ENCODE assay signal across 8 cellular contexts in genomic region chr10:47743611-47744560, GRCh38. TPM values are rescaled to one million over a fixed set of nuclear protein-coding genes. Genes with fewer than 3 reads are reported as not detected.
DNase-seq lines count a peak whose midpoint lies in the region; ATAC-seq and TF ChIP-seq lines count a peak whose summit lies in the region.
"Not testable (repeated sequence)": the region's sequence is repeated elsewhere in the genome, so short reads cannot be mapped to it uniquely, and the experiment has no call there.

No MANE protein-coding gene starts in this region.

- peak; percentile 68 to 77 for ATAC-seq in CD4-positive, CD25-positive, alpha-beta regulatory T cell (ENCODE audit: low read depth in 2 of 2)
- ATAC-seq in GM21360 (IDR thresholded peaks at IDR 0.05; ENCODE audit: unreplicated experiment) = peak; percentile 73
- peak; percentile 68 for ATAC-seq in HG03095 (IDR thresholded peaks at IDR 0.05; ENCODE audit: unreplicated experiment)
- peak; percentile 84 for ATAC-seq in activated naive CD8-positive, alpha-beta T cell treated with anti-CD3 and anti-CD28 coated beads, Interleukin-2, amount 10 ng/mL, durations not matched to agents 7 days and 5 days (ENCODE audit: low read depth)

- H3K27ac ChIP-seq in CD4-positive, CD25-positive, alpha-beta regulatory T cell (ENCODE audit: insufficient read depth, low read length, poor library complexity, severe bottlenecking); mesodermal cell (ENCODE audit: low read depth, low read length, severe bottlenecking): not testable (repeated sequence)

- peak in 2 of 3 donors; percentile 8 to 15 for DNase-seq in CD4-positive, CD25-positive, alpha-beta regulatory T cell
- DNase-seq in SK-N-DZ (ENCODE audit: low spot score) (peak; percentile 0), fibroblast of the aortic adventitia (ENCODE audit: low read depth) (peak; percentile 26)
- DNase-seq in activated naive CD8-positive, alpha-beta T cell treated with anti-CD3 and anti-CD28 coated beads, Interleukin-2, amount 10 ng/mL, durations not matched to agents 7 days and 5 days = peak; percentile 67
- DNase-seq in stimulated activated CD8-positive, alpha-beta memory T cell treated with anti-CD3 and anti-CD28 coated beads, Interleukin-15, amount 100 ng/mL, for 48 hours (ENCODE audit: low read depth in 2 of 2) = peak; percentile 5 to 15

- not testable (repeated sequence) for H3K27ac Mint-ChIP-seq in CD4-positive, CD25-positive, alpha-beta regulatory T cell; activated naive CD8-positive, alpha-beta T cell treated with anti-CD3 and anti-CD28 coated beads, Interleukin-2, amount 10 ng/mL, durations not matched to agents 7 days and 5 days

- H3K9me3 ChIP-seq in CD4-positive, CD25-positive, alpha-beta regulatory T cell (ENCODE audit: control insufficient read depth in 2 of 2, low read length in 2 of 2); mesodermal cell (ENCODE audit: control insufficient read depth, low read length): not testable (repeated sequence)

- not testable (repeated sequence) for H3K9me3 Mint-ChIP-seq in CD4-positive, CD25-positive, alpha-beta regulatory T cell; activated naive CD8-positive, alpha-beta T cell treated with anti-CD3 and anti-CD28 coated beads, Interleukin-2, amount 10 ng/mL, durations not matched to agents 7 days and 5 days

- no CpG with 5 or more reads among the region's 48 CpGs for WGBS in mesodermal cell (ENCODE audit: insufficient coverage in 2 of 2), 2 experiments

- not testable (repeated sequence) for H3K36me3 Mint-ChIP-seq in CD4-positive, CD25-positive, alpha-beta regulatory T cell; activated naive CD8-positive, alpha-beta T cell treated with anti-CD3 and anti-CD28 coated beads, Interleukin-2, amount 10 ng/mL, durations not matched to agents 7 days and 5 days

- not testable (repeated sequence) for H3K4me1 Mint-ChIP-seq in CD4-positive, CD25-positive, alpha-beta regulatory T cell; activated naive CD8-positive, alpha-beta T cell treated with anti-CD3 and anti-CD28 coated beads, Interleukin-2, amount 10 ng/mL, durations not matched to agents 7 days and 5 days

- not testable (repeated sequence) for H3K4me3 ChIP-seq in CD4-positive, CD25-positive, alpha-beta regulatory T cell (ENCODE audit: low read depth, low read length)
- H3K4me3 ChIP-seq in fibroblast of the aortic adventitia (ENCODE audit: low read depth, low read length) (peak overlapping the region; percentile 57), mesodermal cell (ENCODE audit: extremely low read depth, insufficient read depth, low read length, poor library complexity, severe bottlenecking) (peak overlapping the region; percentile 29)

- not testable (repeated sequence) for TF ChIP-seq CTCF in fibroblast of the aortic adventitia (IDR thresholded peaks at IDR 0.05; ENCODE audit: insufficient read depth, low read length)

- H3K27me3 Mint-ChIP-seq in CD4-positive, CD25-positive, alpha-beta regulatory T cell; activated naive CD8-positive, alpha-beta T cell treated with anti-CD3 and anti-CD28 coated beads, Interleukin-2, amount 10 ng/mL, durations not matched to agents 7 days and 5 days: not testable (repeated sequence)

- not testable (repeated sequence) for H3K36me3 ChIP-seq in CD4-positive, CD25-positive, alpha-beta regulatory T cell (ENCODE audit: control insufficient read depth, insufficient read depth, low read length); mesodermal cell (ENCODE audit: control insufficient read depth, insufficient read depth, low read length)

- not testable (repeated sequence) for H3K4me1 ChIP-seq in CD4-positive, CD25-positive, alpha-beta regulatory T cell (ENCODE audit: control insufficient read depth, insufficient read depth, low read length, poor library complexity, severe bottlenecking); mesodermal cell (ENCODE audit: control insufficient read depth, insufficient read depth, low read length, poor library complexity, severe bottlenecking)

- not testable (repeated sequence) for H3K4me3 Mint-ChIP-seq in CD4-positive, CD25-positive, alpha-beta regulatory T cell
- peak overlapping the region; percentile 32 for H3K4me3 Mint-ChIP-seq in activated naive CD8-positive, alpha-beta T cell treated with anti-CD3 and anti-CD28 coated beads, Interleukin-2, amount 10 ng/mL, durations not matched to agents 7 days and 5 days

- H3K27me3 ChIP-seq in CD4-positive, CD25-positive, alpha-beta regulatory T cell (ENCODE audit: control insufficient read depth, insufficient read depth, low read length) = not testable (repeated sequence)

- POLR2A ChIA-PET in activated naive CD8-positive, alpha-beta T cell treated with anti-CD3 and anti-CD28 coated beads, Interleukin-2, amount 10 ng/mL, durations not matched to agents 7 days and 5 days (lab: Charles Lee) = not testable (repeated sequence)

RNA-seq across cellular contexts. Expression of gene SYT15B, which starts 19.5 kb away (rescaled TPM):
- 0.15 TPM for total RNA-seq in CD4-positive, CD25-positive, alpha-beta regulatory T cell
- polyA plus RNA-seq in CD4-positive, CD25-positive, alpha-beta regulatory T cell = not detected
- not detected in 2 replicates for polyA plus RNA-seq in SK-N-DZ (2014; cell fraction: cytosol; rRNA removed)
- polyA plus RNA-seq in SK-N-DZ (2014; cell fraction: nucleus; rRNA removed) = 0.33 TPM in 1 of 2 replicates, not detected in the other
- under 1 TPM in 1 of 2 experiments, not detected in 1; 0.47 TPM for total RNA-seq in activated naive CD8-positive, alpha-beta T cell treated with anti-CD3 and anti-CD28 coated beads, Interleukin-2, amount 10 ng/mL, durations not matched to agents 7 days and 5 days
- total RNA-seq in fibroblast of the aortic adventitia (ENCODE audit: low replicate concordance) = 0.16 TPM in 1 of 2 replicates, not detected in the other
- polyA plus RNA-seq in mesodermal cell (2013, experiment 1 of 2) = 0.85 TPM
- polyA plus RNA-seq in mesodermal cell (2013, experiment 2 of 2) = not detected

Comparison
In these comparisons a context has a peak if more than half of its experiments do, and no peak if none do; other contexts are left out.
1. DNase-seq: peak in every context shown above with its lines; median percentile 67 in activated naive CD8-positive, alpha-beta T cell treated with anti-CD3 and anti-CD28 coated beads, Interleukin-2, amount 10 ng/mL, durations not matched to agents 7 days and 5 days; 26 in fibroblast of the aortic adventitia; 12 in CD4-positive, CD25-positive, alpha-beta regulatory T cell; 10 in stimulated activated CD8-positive, alpha-beta memory T cell treated with anti-CD3 and anti-CD28 coated beads, Interleukin-15, amount 100 ng/mL, for 48 hours; 0 in SK-N-DZ.